In the genomic region with DNA sequence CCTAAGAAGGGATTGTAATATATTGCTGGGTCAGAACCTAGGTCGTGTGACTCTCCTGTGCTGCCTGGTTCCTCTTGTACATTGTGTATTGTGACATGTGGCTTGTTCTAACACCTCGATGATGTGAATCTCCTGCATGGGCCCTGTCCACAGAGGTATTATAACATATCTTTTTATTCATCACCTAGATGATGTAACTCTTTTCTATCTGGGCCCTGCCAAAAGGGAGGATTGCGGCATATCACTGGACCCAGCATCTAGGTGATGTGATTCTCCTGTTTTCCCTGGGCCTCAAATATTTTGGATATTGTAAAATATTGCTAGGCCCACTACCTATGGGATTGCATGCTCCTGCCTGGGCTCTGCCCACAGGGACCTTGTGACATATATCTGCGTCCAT, we compare ENCODE assay signal across 21 cellular contexts. TPM values are rescaled to one million over a fixed set of nuclear protein-coding genes. Genes with fewer than 3 reads are reported as not detected.
DNase-seq lines count a peak whose midpoint lies in the region; ATAC-seq and TF ChIP-seq lines count a peak whose summit lies in the region.
"Had no signal": no experiment of that assay in that cellular context is flagged by ENCODE, and none has a peak within 500 bp of the region (broad histone marks: within the 10 kb centered on the region; RNA-seq: fewer than 3 reads in every experiment).

No MANE protein-coding gene starts in this region.

- no peaks in the 10 kb centered on the region for H3K27me3 Mint-ChIP-seq in MCF 10A (ENCODE audit: insufficient read depth, unreplicated experiment)
- H3K27me3 Mint-ChIP-seq: activated B cell treated with CpG ODN at 0.5 μM for 24 hours; central memory CD8-positive, alpha-beta T cell; naive thymus-derived CD8-positive, alpha-beta T cell had no signal

- peaks cover 32% of the 10 kb centered on the region for H3K4me1 Mint-ChIP-seq in MCF 10A (ENCODE audit: insufficient read depth, unreplicated experiment)
- H3K4me1 Mint-ChIP-seq: activated B cell treated with CpG ODN at 0.5 μM for 24 hours had no signal

- no peak for TF ChIP-seq EP300 in SK-N-SH (IDR thresholded peaks at IDR 0.05; ENCODE audit: borderline replicate concordance in 1 of 2, low read depth in 1 of 2, low read length in 1 of 2)

- ATAC-seq in SK-N-SH treated with all-trans-retinoic acid at 6 μM for 48 hours = no peak; the same call in 2 of the 3 replicates
- no peak for ATAC-seq in HG02623 (IDR thresholded peaks at IDR 0.05; ENCODE audit: unreplicated experiment)
- ATAC-seq in omental fat pad (ENCODE audit: low FRiP score) = no peak
- ATAC-seq: K562; naive thymus-derived CD8-positive, alpha-beta T cell had no signal

- H3K4me3 Mint-ChIP-seq in MCF 10A (ENCODE audit: unreplicated experiment) = no peak overlapping the region
- H3K4me3 Mint-ChIP-seq: activated B cell treated with CpG ODN at 0.5 μM for 24 hours; central memory CD8-positive, alpha-beta T cell; naive thymus-derived CD8-positive, alpha-beta T cell had no signal

- BruUV-seq in MCF 10A (replicated peaks; lab: Mats Ljungman, UMichigan) = no TSS peak

- no peak overlapping the region; a peak in 1 of 4 replicates for H3K4me3 ChIP-seq in SK-N-SH (ENCODE audit: low read depth in 2 of 2, low read length in 1 of 2)
- H3K4me3 ChIP-seq in mucosa of rectum (ENCODE audit: low read length in 2 of 2) = no peak overlapping the region
- H3K4me3 ChIP-seq in left ventricle myocardium inferior = no peak overlapping the region
- H3K4me3 ChIP-seq: K562, SJSA1, tibial artery had no signal

- peaks cover 14% of the 10 kb centered on the region; the same call in 1 of the 2 replicates for H4K20me1 ChIP-seq in SK-N-SH (ENCODE audit: insufficient read depth)

- POLR2A ChIA-PET in SK-N-SH (lab: Yijun Ruan, JAX) = no interaction called here
- POLR2A ChIA-PET in MCF 10A (lab: Yijun Ruan, JAX) = interaction anchor here (0.9 to 1.9 kb wide), 6 partner anchors 16 to 45 kb away, joined by 3 to 19 read pairs (median 7); a partner anchor contains a TSS

- no peak for TF ChIP-seq CTCF in SK-N-SH (IDR thresholded peaks at IDR 0.05)
- no peak for TF ChIP-seq CTCF in C4-2B (conservative IDR thresholded peaks at IDR 0.05)
- TF ChIP-seq CTCF in MCF 10A (IDR thresholded peaks at IDR 0.05; ENCODE audit: unreplicated experiment) = no peak
- TF ChIP-seq CTCF in left ventricle myocardium inferior (IDR thresholded peaks at IDR 0.05; ENCODE audit: borderline replicate concordance) = no peak
- no peak for TF ChIP-seq CTCF in omental fat pad (IDR thresholded peaks at IDR 0.05)

- DNase-seq in SK-N-SH (no peak), MCF 10A (ENCODE audit: unreplicated experiment) (peak; percentile 58), left ventricle myocardium inferior (no peak), omental fat pad (ENCODE audit: low spot score) (no peak)
- DNase-seq: activated B cell treated with CpG ODN at 0.5 μM for 24 hours; activated effector memory CD4-positive, alpha-beta T cell treated with Interleukin-2 at 50 U/mL for 16 hours; erythroblast; mesendoderm; naive thymus-derived CD8-positive, alpha-beta T cell; NCI-H1694; NCI-H748 treated with DMSO at 0.1 percent for 48 hours; stimulated activated CD4-positive, alpha-beta T cell treated with anti-CD3 and anti-CD28 coated beads, Interleukin-1b, Interleukin-23, amount 100 ng/mL, for 48 hours; stimulated activated naive CD4-positive, alpha-beta T cell; tibial artery had no signal

- no peak overlapping the region for H3K9ac ChIP-seq in SK-N-SH
- H3K9ac ChIP-seq in mucosa of rectum (ENCODE audit: low read depth in 1 of 2, low read length in 2 of 2) = no peak overlapping the region

- CTCF ChIA-PET in SK-N-SH (lab: Yijun Ruan, JAX) = no interaction called here
- CTCF ChIA-PET in MCF 10A (lab: Yijun Ruan, JAX) = interaction anchor here (0.5 kb wide), 1 partner anchor 401 kb away, joined by 4 read pairs; no protein-coding TSS in a partner anchor

- peak overlapping the region; percentile 33 for H3K27ac Mint-ChIP-seq in MCF 10A (ENCODE audit: low read depth, unreplicated experiment)
- H3K27ac Mint-ChIP-seq: activated B cell treated with CpG ODN at 0.5 μM for 24 hours had no signal

- H3K4me1 ChIP-seq in SK-N-SH (ENCODE audit: control insufficient read depth in 1 of 2, insufficient read depth in 2 of 2, low read depth in 1 of 2, low read length in 1 of 2) (peaks cover 0 to 12% of the 10 kb centered on the region in 2 experiments; a peak in 2 of 4 replicates), mucosa of rectum (ENCODE audit: control insufficient read depth in 2 of 2, insufficient read depth in 2 of 2, low read length in 2 of 2) (peaks cover 4% of the 10 kb centered on the region in 2 donors), left ventricle myocardium inferior (no peaks in the 10 kb centered on the region)
- H3K4me1 ChIP-seq: tibial artery had no signal

- H3K36me3 ChIP-seq in SK-N-SH (replicated peaks in 1 of 2; ENCODE audit: control insufficient read depth in 1 of 2, insufficient read depth in 2 of 2, low read length in 1 of 2) (peaks cover 48 to 61% of the 10 kb centered on the region in 2 experiments), mucosa of rectum (ENCODE audit: control insufficient read depth in 2 of 2, insufficient read depth in 2 of 2, low read length in 2 of 2) (peaks cover 47 to 70% of the 10 kb centered on the region in 2 donors), left ventricle myocardium inferior (peaks cover 96% of the 10 kb centered on the region)

- H2AFZ ChIP-seq in SK-N-SH (ENCODE audit: low read depth) = no peak overlapping the region

- H3K9me2 ChIP-seq in SK-N-SH = no peaks in the 10 kb centered on the region

- H3K4me2 ChIP-seq in SK-N-SH = peak overlapping the region; percentile 52

- H3K36me3 Mint-ChIP-seq in MCF 10A (ENCODE audit: insufficient read depth, unreplicated experiment) = peaks cover 71% of the 10 kb centered on the region

- H3K27ac ChIP-seq in SK-N-SH (ENCODE audit: low read depth in 2 of 2, low read length in 1 of 2) (peak overlapping the region in 1 of 2 experiments; percentile 74; a peak in 2 of 4 replicates), C4-2B (peak overlapping the region; percentile 37), mucosa of rectum (ENCODE audit: low read depth in 2 of 2, low read length in 2 of 2) (peak overlapping the region; percentile 67 to 71), left ventricle myocardium inferior (replicated peaks) (no peak overlapping the region)
- H3K27ac ChIP-seq: SJSA1, tibial artery had no signal

- peaks cover 36% of the 10 kb centered on the region for H3F3A ChIP-seq in SK-N-SH (replicated peaks; ENCODE audit: insufficient read depth)

- WGBS in SK-N-SH (ENCODE audit: low lambda C conversion rate) = 90% methylated on average over 4 of the region's 4 CpGs

- H3K79me2 ChIP-seq in SK-N-SH (ENCODE audit: insufficient read depth) = peaks cover 13% of the 10 kb centered on the region; the same call in 1 of the 2 replicates

- no peaks in the 10 kb centered on the region for H3K9me3 Mint-ChIP-seq in MCF 10A (ENCODE audit: unreplicated experiment)
- H3K9me3 Mint-ChIP-seq: activated B cell treated with CpG ODN at 0.5 μM for 24 hours; central memory CD8-positive, alpha-beta T cell; naive thymus-derived CD8-positive, alpha-beta T cell had no signal

- intact Hi-C loops in MCF 10A (cut with micrococcal nuclease) = loop anchor here (10.0 kb wide), 1 partner anchor 91 kb away; no protein-coding TSS in a partner anchor
- intact Hi-C loops in left ventricle myocardium inferior (cut with micrococcal nuclease) = no loop called here

- no peak for TF ChIP-seq RAD21 in SK-N-SH (IDR thresholded peaks at IDR 0.05; ENCODE audit: low read length)

- H3K9me3 ChIP-seq in SK-N-SH (no peaks in the 10 kb centered on the region), mucosa of rectum (ENCODE audit: control insufficient read depth in 2 of 2, low read length in 2 of 2) (no peaks in the 10 kb centered on the region), left ventricle myocardium inferior (replicated peaks) (no peaks in the 10 kb centered on the region)
- H3K9me3 ChIP-seq: SJSA1, tibial artery had no signal

- H3K27me3 ChIP-seq in SK-N-SH (ENCODE audit: insufficient read depth) = no peaks in the 10 kb centered on the region
- H3K27me3 ChIP-seq in mucosa of rectum (ENCODE audit: control insufficient read depth in 2 of 2, insufficient read depth in 2 of 2, low read length in 2 of 2) = no peaks in the 10 kb centered on the region
- no peaks in the 10 kb centered on the region for H3K27me3 ChIP-seq in left ventricle myocardium inferior (ENCODE audit: low read depth)
- H3K27me3 ChIP-seq: SJSA1, tibial artery had no signal

TF ChIP-seq in SK-N-SH, 30 proteins besides CTCF, POLR2A, EP300 and RAD21 (continues in another document):
- TF ChIP-seq TEAD4 (IDR thresholded peaks at IDR 0.05; ENCODE audit: borderline replicate concordance, insufficient read depth) (no peak), FOXM1 (IDR thresholded peaks at IDR 0.05; ENCODE audit: low read depth) (no peak), ELF1 (IDR thresholded peaks at IDR 0.05) (no peak), TCF12 (IDR thresholded peaks at IDR 0.05) (no peak), MEF2A (IDR thresholded peaks at IDR 0.05; ENCODE audit: borderline replicate concordance, low read depth) (no peak), POLR2AphosphoS5 (IDR thresholded peaks at IDR 0.05; ENCODE audit: low read depth, low read length) (no peak), RCOR1 (IDR thresholded peaks at IDR 0.05; ENCODE audit: low read length) (no peak)
- TF ChIP-seq, protein P1, sequence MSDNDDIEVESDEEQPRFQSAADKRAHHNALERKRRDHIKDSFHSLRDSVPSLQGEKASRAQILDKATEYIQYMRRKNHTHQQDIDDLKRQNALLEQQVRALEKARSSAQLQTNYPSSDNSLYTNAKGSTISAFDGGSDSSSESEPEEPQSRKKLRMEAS (IDR thresholded peaks at IDR 0.05; ENCODE audit: low read depth) = no peak

TF ChIP-seq in SK-N-SH treated with all-trans-retinoic acid at 6 μM for 48 hours, 23 proteins besides CTCF, POLR2A, EP300 and RAD21 (continues in another document):
- TF ChIP-seq ZFP30 (CRISPR knock-in tag; IDR thresholded peaks at IDR 0.05) = no peak
- TF ChIP-seq ZNF70 (CRISPR knock-in tag; IDR thresholded peaks at IDR 0.05) = no peak
- TF ChIP-seq, protein P2, sequence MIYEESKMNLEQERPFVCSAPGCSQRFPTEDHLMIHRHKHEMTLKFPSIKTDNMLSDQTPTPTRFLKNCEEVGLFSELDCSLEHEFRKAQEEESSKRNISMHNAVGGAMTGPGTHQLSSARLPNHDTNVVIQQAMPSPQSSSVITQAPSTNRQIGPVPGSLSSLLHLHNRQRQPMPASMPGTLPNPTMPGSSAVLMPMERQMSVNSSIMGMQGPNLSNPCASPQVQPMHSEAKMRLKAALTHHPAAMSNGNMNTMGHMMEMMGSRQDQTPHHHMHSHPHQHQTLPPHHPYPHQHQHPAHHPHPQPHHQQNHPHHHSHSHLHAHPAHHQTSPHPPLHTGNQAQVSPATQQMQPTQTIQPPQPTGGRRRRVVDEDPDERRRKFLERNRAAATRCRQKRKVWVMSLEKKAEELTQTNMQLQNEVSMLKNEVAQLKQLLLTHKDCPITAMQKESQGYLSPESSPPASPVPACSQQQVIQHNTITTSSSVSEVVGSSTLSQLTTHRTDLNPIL (CRISPR knock-in tag; IDR thresholded peaks at IDR 0.05; ENCODE audit: low read depth) = no peak
- TF ChIP-seq ZNF8 (CRISPR knock-in tag; IDR thresholded peaks at IDR 0.05) = no peak

RNA-seq across cellular contexts. Expression of a gene that starts 33.4 kb away (rescaled TPM):
- polyA plus RNA-seq in SK-N-SH (2012; rRNA removed) = 3.1 and 4.2 TPM in 2 replicates
- polyA plus RNA-seq in SK-N-SH (2012; cell fraction: cytosol; rRNA removed) = 3.9 and 5.2 TPM in 2 replicates
- polyA plus RNA-seq in SK-N-SH (2012; cell fraction: nucleus; rRNA removed) = 3.4 and 6.1 TPM in 2 replicates
- total RNA-seq in MCF 10A (2022) (5.3 and 5.6 TPM in 2 replicates), left ventricle myocardium inferior (8.4 TPM), omental fat pad (10 to 100 TPM; 10.1 to 17.5 (median 11.7) TPM)
